1 cellular context compared by ENCODE assay signal in the genomic region with DNA sequence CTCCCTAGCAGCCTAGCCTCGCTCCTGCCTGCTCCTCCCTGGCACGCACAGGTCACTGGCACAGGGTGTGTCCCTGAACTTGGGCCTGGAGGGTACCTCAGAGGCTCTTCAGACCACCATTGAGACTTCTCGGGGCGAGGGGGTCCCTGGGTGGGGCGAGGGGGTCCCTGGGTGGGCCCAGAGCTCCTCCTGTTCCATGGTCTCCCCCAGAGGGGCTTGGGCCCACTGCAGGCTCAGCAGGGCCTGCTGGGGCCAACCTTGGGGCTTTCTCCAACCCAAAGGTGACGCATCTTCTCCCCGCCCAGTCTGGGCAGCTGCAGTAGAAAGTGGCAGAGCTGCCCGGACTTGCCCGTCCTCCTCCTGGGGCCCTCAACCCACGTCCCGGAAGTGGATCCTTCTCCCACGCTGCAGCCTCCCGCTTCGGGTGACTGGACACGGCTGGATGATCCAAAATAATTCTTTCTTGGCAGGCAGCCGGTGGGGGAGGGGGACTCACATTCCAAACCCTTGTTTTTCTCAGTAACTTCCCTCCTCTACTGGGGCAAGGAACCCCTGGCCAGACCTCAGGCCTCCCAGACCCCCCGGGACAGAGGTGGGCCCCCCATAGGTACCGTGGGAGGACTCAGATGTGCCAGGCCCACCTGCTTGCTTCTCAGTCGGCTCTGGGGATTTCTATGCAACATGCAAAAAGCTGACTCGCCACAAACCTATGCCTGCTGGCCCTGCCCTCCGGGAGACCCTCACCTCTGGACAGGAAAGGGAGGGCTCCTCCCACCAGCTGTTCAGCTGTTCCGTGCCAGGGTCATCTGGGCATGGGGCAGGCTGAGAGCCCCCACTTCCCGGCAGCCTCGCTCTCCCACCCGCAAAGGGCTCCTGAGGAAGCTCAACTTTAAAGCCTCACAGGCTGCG.
TF ChIP-seq lines count a peak whose summit lies in the region.

No MANE protein-coding gene starts in this region.

TF ChIP-seq in HepG2, 621 proteins besides CTCF, POLR2A, EP300 and RAD21 (continued from another document and continues in another):
- TF ChIP-seq POGK (CRISPR knock-in tag; conservative IDR thresholded peaks at IDR 0.05): no peak
- TF ChIP-seq ZNF777 (CRISPR knock-in tag; IDR thresholded peaks at IDR 0.05): no peak
- no peak for TF ChIP-seq MEIS1 (CRISPR knock-in tag; IDR thresholded peaks at IDR 0.05; ENCODE audit: borderline replicate concordance)
- no peak for TF ChIP-seq ZNF329 (CRISPR knock-in tag; IDR thresholded peaks at IDR 0.05; ENCODE audit: low read depth)
- TF ChIP-seq MIXL1 (CRISPR knock-in tag; IDR thresholded peaks at IDR 0.05): no peak
- no peak for TF ChIP-seq LCORL (IDR thresholded peaks at IDR 0.05)
- peak; percentile 53; the same call in 1 of the 2 replicates for TF ChIP-seq LCORL (CRISPR knock-in tag; IDR thresholded peaks at IDR 0.05)
- no peak for TF ChIP-seq ZNF263 (CRISPR knock-in tag; IDR thresholded peaks at IDR 0.05)
- 0 out of 2 replicates have a peak, but pooled peaks have one; percentile 41 for TF ChIP-seq PATZ1 (CRISPR knock-in tag; IDR thresholded peaks at IDR 0.05)
- no peak for TF ChIP-seq RNF2 (conservative IDR thresholded peaks at IDR 0.05; ENCODE audit: low read depth)
- no peak for TF ChIP-seq ZNF441 (CRISPR knock-in tag; IDR thresholded peaks at IDR 0.05; ENCODE audit: borderline replicate concordance)
- TF ChIP-seq POLR2G (IDR thresholded peaks at IDR 0.05; ENCODE audit: low read depth, low read length): peak; percentile 67
- no peak for TF ChIP-seq ZNF446 (CRISPR knock-in tag; IDR thresholded peaks at IDR 0.05)
- peak; percentile 0; the same call in 1 of the 2 replicates for TF ChIP-seq ZNF501 (CRISPR knock-in tag; IDR thresholded peaks at IDR 0.05)
- TF ChIP-seq EEA1 (CRISPR knock-in tag; IDR thresholded peaks at IDR 0.05; ENCODE audit: borderline replicate concordance): no peak
- no peak for TF ChIP-seq NR0B2 (CRISPR knock-in tag; IDR thresholded peaks at IDR 0.05)
- no peak for TF ChIP-seq ZSCAN25 (CRISPR knock-in tag; IDR thresholded peaks at IDR 0.05)
- TF ChIP-seq, protein P1, sequence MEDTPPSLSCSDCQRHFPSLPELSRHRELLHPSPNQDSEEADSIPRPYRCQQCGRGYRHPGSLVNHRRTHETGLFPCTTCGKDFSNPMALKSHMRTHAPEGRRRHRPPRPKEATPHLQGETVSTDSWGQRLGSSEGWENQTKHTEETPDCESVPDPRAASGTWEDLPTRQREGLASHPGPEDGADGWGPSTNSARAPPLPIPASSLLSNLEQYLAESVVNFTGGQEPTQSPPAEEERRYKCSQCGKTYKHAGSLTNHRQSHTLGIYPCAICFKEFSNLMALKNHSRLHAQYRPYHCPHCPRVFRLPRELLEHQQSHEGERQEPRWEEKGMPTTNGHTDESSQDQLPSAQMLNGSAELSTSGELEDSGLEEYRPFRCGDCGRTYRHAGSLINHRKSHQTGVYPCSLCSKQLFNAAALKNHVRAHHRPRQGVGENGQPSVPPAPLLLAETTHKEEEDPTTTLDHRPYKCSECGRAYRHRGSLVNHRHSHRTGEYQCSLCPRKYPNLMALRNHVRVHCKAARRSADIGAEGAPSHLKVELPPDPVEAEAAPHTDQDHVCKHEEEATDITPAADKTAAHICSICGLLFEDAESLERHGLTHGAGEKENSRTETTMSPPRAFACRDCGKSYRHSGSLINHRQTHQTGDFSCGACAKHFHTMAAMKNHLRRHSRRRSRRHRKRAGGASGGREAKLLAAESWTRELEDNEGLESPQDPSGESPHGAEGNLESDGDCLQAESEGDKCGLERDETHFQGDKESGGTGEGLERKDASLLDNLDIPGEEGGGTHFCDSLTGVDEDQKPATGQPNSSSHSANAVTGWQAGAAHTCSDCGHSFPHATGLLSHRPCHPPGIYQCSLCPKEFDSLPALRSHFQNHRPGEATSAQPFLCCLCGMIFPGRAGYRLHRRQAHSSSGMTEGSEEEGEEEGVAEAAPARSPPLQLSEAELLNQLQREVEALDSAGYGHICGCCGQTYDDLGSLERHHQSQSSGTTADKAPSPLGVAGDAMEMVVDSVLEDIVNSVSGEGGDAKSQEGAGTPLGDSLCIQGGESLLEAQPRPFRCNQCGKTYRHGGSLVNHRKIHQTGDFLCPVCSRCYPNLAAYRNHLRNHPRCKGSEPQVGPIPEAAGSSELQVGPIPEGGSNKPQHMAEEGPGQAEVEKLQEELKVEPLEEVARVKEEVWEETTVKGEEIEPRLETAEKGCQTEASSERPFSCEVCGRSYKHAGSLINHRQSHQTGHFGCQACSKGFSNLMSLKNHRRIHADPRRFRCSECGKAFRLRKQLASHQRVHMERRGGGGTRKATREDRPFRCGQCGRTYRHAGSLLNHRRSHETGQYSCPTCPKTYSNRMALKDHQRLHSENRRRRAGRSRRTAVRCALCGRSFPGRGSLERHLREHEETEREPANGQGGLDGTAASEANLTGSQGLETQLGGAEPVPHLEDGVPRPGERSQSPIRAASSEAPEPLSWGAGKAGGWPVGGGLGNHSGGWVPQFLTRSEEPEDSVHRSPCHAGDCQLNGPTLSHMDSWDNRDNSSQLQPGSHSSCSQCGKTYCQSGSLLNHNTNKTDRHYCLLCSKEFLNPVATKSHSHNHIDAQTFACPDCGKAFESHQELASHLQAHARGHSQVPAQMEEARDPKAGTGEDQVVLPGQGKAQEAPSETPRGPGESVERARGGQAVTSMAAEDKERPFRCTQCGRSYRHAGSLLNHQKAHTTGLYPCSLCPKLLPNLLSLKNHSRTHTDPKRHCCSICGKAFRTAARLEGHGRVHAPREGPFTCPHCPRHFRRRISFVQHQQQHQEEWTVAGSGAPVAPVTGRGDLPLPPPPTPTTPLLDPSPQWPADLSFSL (CRISPR knock-in tag; IDR thresholded peaks at IDR 0.05): no peak
- peak; percentile 49; the same call in 1 of the 2 replicates for TF ChIP-seq MAFF (IDR thresholded peaks at IDR 0.05; ENCODE audit: low read depth, low read length)
- TF ChIP-seq ZNF274 (CRISPR knock-in tag; IDR thresholded peaks at IDR 0.05): no peak
- TF ChIP-seq HNRNPL (IDR thresholded peaks at IDR 0.05; ENCODE audit: low read depth, low read length): peak; percentile 96
- TF ChIP-seq ZNF383 (CRISPR knock-in tag; IDR thresholded peaks at IDR 0.05; ENCODE audit: borderline replicate concordance): no peak
- TF ChIP-seq, protein P2, sequence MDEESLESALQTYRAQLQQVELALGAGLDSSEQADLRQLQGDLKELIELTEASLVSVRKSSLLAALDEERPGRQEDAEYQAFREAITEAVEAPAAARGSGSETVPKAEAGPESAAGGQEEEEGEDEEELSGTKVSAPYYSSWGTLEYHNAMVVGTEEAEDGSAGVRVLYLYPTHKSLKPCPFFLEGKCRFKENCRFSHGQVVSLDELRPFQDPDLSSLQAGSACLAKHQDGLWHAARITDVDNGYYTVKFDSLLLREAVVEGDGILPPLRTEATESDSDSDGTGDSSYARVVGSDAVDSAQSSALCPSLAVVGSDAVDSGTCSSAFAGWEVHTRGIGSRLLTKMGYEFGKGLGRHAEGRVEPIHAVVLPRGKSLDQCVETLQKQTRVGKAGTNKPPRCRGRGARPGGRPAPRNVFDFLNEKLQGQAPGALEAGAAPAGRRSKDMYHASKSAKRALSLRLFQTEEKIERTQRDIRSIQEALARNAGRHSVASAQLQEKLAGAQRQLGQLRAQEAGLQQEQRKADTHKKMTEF (CRISPR knock-in tag; IDR thresholded peaks at IDR 0.05): no peak
- no peak for TF ChIP-seq FOXP4 (CRISPR knock-in tag; IDR thresholded peaks at IDR 0.05)
- TF ChIP-seq HOXA3 (CRISPR knock-in tag; IDR thresholded peaks at IDR 0.05): no peak
- 0 out of 4 replicates have a peak, but pooled peaks of 1 of the 2 experiments have one; percentile 19 for TF ChIP-seq KLF16 (CRISPR knock-in tag; IDR thresholded peaks at IDR 0.05)
- 0 out of 2 replicates have a peak, but pooled peaks have one; percentile 32 for TF ChIP-seq ZNF558 (CRISPR knock-in tag; IDR thresholded peaks at IDR 0.05; ENCODE audit: borderline replicate concordance)
- TF ChIP-seq GABPA (IDR thresholded peaks at IDR 0.05; ENCODE audit: low read depth, low read length): peak; percentile 30
- TF ChIP-seq GABPA (CRISPR knock-in tag; IDR thresholded peaks at IDR 0.05; ENCODE audit: low read depth): peak; percentile 52
- TF ChIP-seq ZNF775 (CRISPR knock-in tag; IDR thresholded peaks at IDR 0.05; ENCODE audit: borderline replicate concordance): no peak
- no peak for TF ChIP-seq ESRRA (CRISPR knock-in tag; IDR thresholded peaks at IDR 0.05; ENCODE audit: low read depth)
- TF ChIP-seq, protein P3, sequence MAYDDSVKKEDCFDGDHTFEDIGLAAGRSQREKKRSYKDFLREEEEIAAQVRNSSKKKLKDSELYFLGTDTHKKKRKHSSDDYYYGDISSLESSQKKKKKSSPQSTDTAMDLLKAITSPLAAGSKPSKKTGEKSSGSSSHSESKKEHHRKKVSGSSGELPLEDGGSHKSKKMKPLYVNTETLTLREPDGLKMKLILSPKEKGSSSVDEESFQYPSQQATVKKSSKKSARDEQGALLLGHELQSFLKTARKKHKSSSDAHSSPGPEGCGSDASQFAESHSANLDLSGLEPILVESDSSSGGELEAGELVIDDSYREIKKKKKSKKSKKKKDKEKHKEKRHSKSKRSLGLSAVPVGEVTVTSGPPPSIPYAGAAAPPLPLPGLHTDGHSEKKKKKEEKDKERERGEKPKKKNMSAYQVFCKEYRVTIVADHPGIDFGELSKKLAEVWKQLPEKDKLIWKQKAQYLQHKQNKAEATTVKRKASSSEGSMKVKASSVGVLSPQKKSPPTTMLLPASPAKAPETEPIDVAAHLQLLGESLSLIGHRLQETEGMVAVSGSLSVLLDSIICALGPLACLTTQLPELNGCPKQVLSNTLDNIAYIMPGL (CRISPR knock-in tag; IDR thresholded peaks at IDR 0.05; ENCODE audit: borderline replicate concordance in 1 of 2, low read depth in 1 of 2): peak in 1 of 2 experiments; percentile 35; a peak in 2 of 4 replicates
- TF ChIP-seq ZNF160 (CRISPR knock-in tag; IDR thresholded peaks at IDR 0.05): no peak
- TF ChIP-seq ZNF713 (CRISPR knock-in tag; IDR thresholded peaks at IDR 0.05): no peak
- TF ChIP-seq WIZ (CRISPR knock-in tag; IDR thresholded peaks at IDR 0.05): no peak
